Comparison of ENCODE assay signal across 31 cellular contexts in the genomic region with DNA sequence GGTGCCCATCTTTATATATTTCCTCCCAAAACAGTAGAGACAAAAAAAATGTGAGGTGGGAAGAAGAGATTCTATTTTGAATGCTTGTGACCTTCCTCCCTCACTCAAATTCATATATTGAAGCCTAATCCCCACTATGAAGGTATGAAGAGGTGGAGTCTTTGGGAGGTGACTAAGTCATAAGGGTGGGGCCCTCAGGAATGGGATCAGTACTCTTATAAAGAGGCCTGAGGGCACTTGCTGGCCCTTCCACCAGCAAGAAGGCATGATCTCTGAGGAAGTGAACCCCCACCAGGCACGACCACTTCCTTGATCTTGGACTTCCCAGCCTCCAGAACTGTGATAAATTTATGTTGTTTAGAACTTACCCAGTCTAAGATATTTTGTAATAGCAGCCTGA.
"Had no signal": no experiment of that assay in that cellular context is flagged by ENCODE, and none has a peak within 500 bp of the region (broad histone marks: within the 10 kb centered on the region; RNA-seq: fewer than 3 reads in every experiment).

No MANE protein-coding gene starts in this region.

- DNase-seq: activated effector memory CD4-positive, alpha-beta T cell treated with anti-CD3 and anti-CD28 coated beads, Interleukin-2, amount 50 U/mL, for 16 hours; activated effector memory CD4-positive, alpha-beta T cell treated with Interleukin-2 at 50 U/mL for 16 hours; activated gamma-delta T cell; activated gamma-delta T cell treated with Interleukin-2 at 50 U/mL for 16 hours; activated naive CD4-positive, alpha-beta T cell; activated naive CD4-positive, alpha-beta T cell treated with anti-CD3 and anti-CD28 coated beads for 36 hours; activated naive CD4-positive, alpha-beta T cell treated with anti-CD3 and anti-CD28 coated beads, Interleukin-2, amount 10 ng/mL, durations not matched to agents 7 days and 5 days; activated naive CD4-positive, alpha-beta T cell treated with anti-CD3 and anti-CD28 coated beads, Interleukin-2, amount 50 U/mL, for 16 hours; activated naive CD4-positive, alpha-beta T cell treated with Interleukin-2 at 50 U/mL for 16 hours; activated naive CD8-positive, alpha-beta T cell treated with anti-CD3 and anti-CD28 coated beads for 36 hours; activated naive CD8-positive, alpha-beta T cell treated with anti-CD3 and anti-CD28 coated beads, Interleukin-2, amount 10 ng/mL, durations not matched to agents 7 days and 5 days; activated naive CD8-positive, alpha-beta T cell treated with anti-CD3 and anti-CD28 coated beads, Interleukin-2, amount 50 U/mL, for 24 hours; activated T-cell treated with anti-CD3 and anti-CD28 coated beads, Interleukin-2, amount 50 U/mL, for 24 hours; activated T-cell treated with anti-CD3 and anti-CD28 coated beads, Interleukin-2, amount 50 U/mL, for 4 hours; activated T-cell treated with anti-CD3 and anti-CD28 coated beads, Interleukin-2, amount 50 U/mL, for 48 hours; activated T-cell treated with anti-CD3 and anti-CD28 coated beads, Interleukin-2, amount 50 U/mL, for 72 hours; adrenal gland; amniotic stem cell; amygdala; anterior cingulate cortex; aorta; body of pancreas; brain microvascular endothelial cell; caudate nucleus; central memory CD4-positive, alpha-beta T cell; cerebellar nuclear complex had no signal

- H3K36me3 ChIP-seq: adrenal gland, ascending aorta, brain microvascular endothelial cell, breast epithelium, cardiac muscle cell had no signal

- H3K9me3 ChIP-seq: adrenal gland, ascending aorta, body of pancreas had no signal

- H3K4me3 ChIP-seq: adrenal gland, ascending aorta, body of pancreas, breast epithelium, cardiac muscle cell had no signal

- H3K27me3 ChIP-seq: adrenal gland, ascending aorta, body of pancreas, brain microvascular endothelial cell, breast epithelium, cardiac muscle cell had no signal

- ATAC-seq: activated naive CD4-positive, alpha-beta T cell treated with anti-CD3 and anti-CD28 coated beads, Interleukin-2, amount 50 U/mL, for 72 hours; activated naive CD8-positive, alpha-beta T cell treated with anti-CD3 and anti-CD28 coated beads, Interleukin-2, amount 50 U/mL, for 24 hours; activated T-cell treated with anti-CD3 and anti-CD28 coated beads, Interleukin-2, amount 50 U/mL, for 4 hours; activated T-cell treated with anti-CD3 and anti-CD28 coated beads, Interleukin-2, amount 50 U/mL, for 72 hours; activated T-helper 17 cell treated with anti-CD3 and anti-CD28 coated beads, Interleukin-2, amount 50 U/mL, for 72 hours; body of pancreas had no signal

- H3K27ac ChIP-seq: adrenal gland, ascending aorta, body of pancreas, brain microvascular endothelial cell, breast epithelium, cardiac muscle cell had no signal

- H3K4me1 ChIP-seq: adrenal gland, ascending aorta, body of pancreas, breast epithelium had no signal
